13 cellular contexts compared by ENCODE assay signal in the genomic region with DNA sequence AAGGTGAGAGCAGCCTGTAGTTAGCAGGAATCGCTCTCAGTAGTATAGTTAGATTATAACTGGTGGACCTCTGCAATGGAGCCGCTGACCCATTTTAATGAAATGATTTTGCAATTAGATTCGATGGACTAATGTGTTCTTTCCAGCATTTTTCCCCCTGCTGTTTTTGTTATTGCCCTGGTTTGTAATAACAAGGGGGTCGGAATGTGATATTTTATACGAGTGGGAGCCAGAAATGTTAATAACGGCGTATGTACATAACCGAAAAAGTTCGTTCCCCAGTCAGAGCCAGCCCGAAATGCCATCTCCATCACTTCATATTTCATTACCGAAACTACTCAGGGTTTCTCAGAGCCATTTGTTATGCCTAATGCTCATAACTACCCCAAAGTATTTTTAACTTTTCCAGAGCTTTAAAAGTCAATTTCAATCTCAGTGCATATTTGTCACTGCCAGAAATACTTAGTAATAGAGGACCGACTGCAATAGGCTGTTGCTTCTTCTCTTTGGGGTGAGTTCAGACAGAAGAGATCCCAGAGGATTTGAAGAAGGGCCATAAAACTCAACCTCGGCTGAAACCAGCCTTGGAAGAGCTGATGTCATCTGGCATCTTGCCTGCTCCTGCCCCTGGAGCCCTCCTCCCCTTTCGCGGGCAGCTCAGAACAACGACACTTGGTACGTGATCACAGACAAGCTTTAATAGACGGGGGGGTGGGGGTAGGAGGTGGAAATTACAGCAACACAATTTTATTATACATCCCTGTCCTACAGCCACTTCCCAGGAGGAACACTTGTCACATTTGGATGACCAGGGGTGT.
DNase-seq lines count a peak whose midpoint lies in the region; ATAC-seq and TF ChIP-seq lines count a peak whose summit lies in the region.
"Had no signal": no experiment of that assay in that cellular context is flagged by ENCODE, and none has a peak within 500 bp of the region (broad histone marks: within the 10 kb centered on the region; RNA-seq: fewer than 3 reads in every experiment).

No MANE protein-coding gene starts in this region.

- DNase-seq in HEK293T (ENCODE audit: extremely low spot score) = peak; percentile 89
- DNase-seq in T1000 (lab: John Stamatoyannopoulos, UW) = peak; percentile 74
- no peak for DNase-seq in right atrium auricular region (ENCODE audit: low spot score)
- peak; percentile 37 to 85 for DNase-seq in tibial artery
- DNase-seq in brain microvascular endothelial cell = no peak
- DNase-seq in T-helper 1 cell = no peak
- DNase-seq: activated CD4-positive, alpha-beta memory T cell treated with anti-CD3 and anti-CD28 coated beads for 36 hours; activated effector memory CD4-positive, alpha-beta T cell treated with Interleukin-2 at 50 U/mL for 16 hours; IMR-90; testis had no signal

- POLR2A ChIA-PET in HEK293T (lab: Yijun Ruan, JAX) = interaction anchor here (0.6 to 1.1 kb wide), 3 partner anchors 17 to 818 kb away, joined by 3 read pairs; a partner anchor contains a TSS

- TF ChIP-seq CTCF in right atrium auricular region (IDR thresholded peaks at IDR 0.05) (no peak), tibial artery (IDR thresholded peaks at IDR 0.05) (no peak), brain microvascular endothelial cell (IDR thresholded peaks at IDR 0.05; ENCODE audit: low read depth, low read length, missing control alignments) (no peak)

- H3K27me3 ChIP-seq in right atrium auricular region = no peaks in the 10 kb centered on the region
- H3K27me3 ChIP-seq in tibial artery = no peaks in the 10 kb centered on the region
- H3K27me3 ChIP-seq in brain microvascular endothelial cell (replicated peaks) = peaks cover 4% of the 10 kb centered on the region
- H3K27me3 ChIP-seq: testis had no signal

- H3K27ac ChIP-seq in right atrium auricular region = peak overlapping the region; percentile 3 to 38
- H3K27ac ChIP-seq in tibial artery = peak overlapping the region; percentile 71 to 77
- H3K27ac ChIP-seq in brain microvascular endothelial cell = no peak overlapping the region
- H3K27ac ChIP-seq: testis had no signal

- H3K4me1 ChIP-seq in right atrium auricular region = peaks cover 0 to 6% of the 10 kb centered on the region in 2 donors
- peaks cover 0 to 21% (median 15%) of the 10 kb centered on the region in 4 donors for H3K4me1 ChIP-seq in tibial artery
- H3K4me1 ChIP-seq: testis had no signal

- H3K9me3 ChIP-seq in right atrium auricular region = no peaks in the 10 kb centered on the region
- no peaks in the 10 kb centered on the region for H3K9me3 ChIP-seq in tibial artery
- H3K9me3 ChIP-seq: testis had no signal

- CTCF ChIA-PET in HEK293T (lab: Yijun Ruan, JAX) = interaction anchor here (0.6 to 1.3 kb wide), 3 partner anchors 18 to 294 kb away, joined by 3 to 5 read pairs (median 3); no protein-coding TSS in a partner anchor

- intact Hi-C loops in tibial artery (cut with DNase I; ENCODE audit: low total_unique reads) = no loop called here

- ATAC-seq in HG02970 (IDR thresholded peaks at IDR 0.05; ENCODE audit: low FRiP score, unreplicated experiment) = no peak
- ATAC-seq: GM12878 had no signal

- in situ Hi-C loops in brain microvascular endothelial cell (cut with HindIII; ENCODE audit: low pct_ligation_motif_present, low sequenced_read_pairs) = no loop called here

- peaks cover 20% of the 10 kb centered on the region for H3K36me3 ChIP-seq in right atrium auricular region
- H3K36me3 ChIP-seq in tibial artery = peaks cover 0 to 31% (median 21%) of the 10 kb centered on the region in 3 donors
- H3K36me3 ChIP-seq in brain microvascular endothelial cell (replicated peaks) = no peaks in the 10 kb centered on the region

- H3K4me3 ChIP-seq in right atrium auricular region (no peak overlapping the region), tibial artery (peak overlapping the region; percentile 10 to 23), brain microvascular endothelial cell (ENCODE audit: low read depth, low read length) (no peak overlapping the region)
- H3K4me3 ChIP-seq: GM12878, skin epidermis, testis had no signal

TF ChIP-seq in HEK293T, 16 proteins besides CTCF, POLR2A, EP300 and RAD21:
- TF ChIP-seq FOXM1 (IDR thresholded peaks at IDR 0.05; ENCODE audit: borderline replicate concordance) = no peak
- no peak for TF ChIP-seq TARDBP (IDR thresholded peaks at IDR 0.05)
- no peak for TF ChIP-seq ZNF384 (IDR thresholded peaks at IDR 0.05)
- 0 out of 2 replicates have a peak, but pooled peaks have one; percentile 40 for TF ChIP-seq CTBP1 (IDR thresholded peaks at IDR 0.05; ENCODE audit: borderline replicate concordance)
- TF ChIP-seq, protein P1, sequence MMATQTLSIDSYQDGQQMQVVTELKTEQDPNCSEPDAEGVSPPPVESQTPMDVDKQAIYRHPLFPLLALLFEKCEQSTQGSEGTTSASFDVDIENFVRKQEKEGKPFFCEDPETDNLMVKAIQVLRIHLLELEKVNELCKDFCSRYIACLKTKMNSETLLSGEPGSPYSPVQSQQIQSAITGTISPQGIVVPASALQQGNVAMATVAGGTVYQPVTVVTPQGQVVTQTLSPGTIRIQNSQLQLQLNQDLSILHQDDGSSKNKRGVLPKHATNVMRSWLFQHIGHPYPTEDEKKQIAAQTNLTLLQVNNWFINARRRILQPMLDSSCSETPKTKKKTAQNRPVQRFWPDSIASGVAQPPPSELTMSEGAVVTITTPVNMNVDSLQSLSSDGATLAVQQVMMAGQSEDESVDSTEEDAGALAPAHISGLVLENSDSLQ (IDR thresholded peaks at IDR 0.05) = peak; percentile 57

Comparison
In these comparisons a context has a peak if more than half of its experiments do, and no peak if none do; other contexts are left out.
1. DNase-seq: peak in HEK293T (single experiment), T1000 (single experiment) and tibial artery (2 of 2); none in right atrium auricular region (single experiment), brain microvascular endothelial cell (single experiment) and T-helper 1 cell (0 of 5).
2. H3K4me3 ChIP-seq: peak in tibial artery (2 of 2); none in right atrium auricular region (0 of 2) and brain microvascular endothelial cell (single experiment).